22 cellular contexts compared by ENCODE assay signal in the genomic region with DNA sequence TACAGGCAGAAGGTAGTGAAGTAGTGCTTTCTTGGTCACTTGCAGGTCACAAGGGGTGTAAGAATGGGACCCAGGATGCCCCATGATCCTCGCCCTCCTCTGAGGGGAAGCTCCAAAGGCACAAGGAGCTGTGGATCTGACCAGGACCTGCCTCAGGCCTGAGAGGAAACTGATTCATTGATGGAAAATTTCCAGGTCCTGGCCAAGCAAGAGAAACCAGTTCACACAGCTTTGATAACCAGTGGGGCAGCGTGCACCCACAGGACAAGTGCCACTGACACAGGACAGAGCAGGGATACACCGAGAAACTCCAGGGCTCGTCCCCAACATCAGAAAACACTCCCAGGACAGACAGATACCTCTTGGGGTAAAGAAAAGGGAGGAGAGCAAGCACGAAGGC.
DNase-seq lines count a peak whose midpoint lies in the region; ATAC-seq and TF ChIP-seq lines count a peak whose summit lies in the region.
"Had no signal": no experiment of that assay in that cellular context is flagged by ENCODE, and none has a peak within 500 bp of the region (broad histone marks: within the 10 kb centered on the region; RNA-seq: fewer than 3 reads in every experiment).

No MANE protein-coding gene starts in this region.

- H3K4me2 ChIP-seq in GM23338 = no peak overlapping the region

- no peaks in the 10 kb centered on the region for H3F3A ChIP-seq in GM23338 (replicated peaks; ENCODE audit: low read depth)

- peaks cover 13% of the 10 kb centered on the region for H3K4me1 Mint-ChIP-seq in GM23338
- H3K4me1 Mint-ChIP-seq: T-helper 17 cell had no signal

- no peak overlapping the region for H3K4me3 Mint-ChIP-seq in GM23338
- H3K4me3 Mint-ChIP-seq: CD14-positive monocyte, T-helper 17 cell had no signal

- CTCF ChIA-PET in RWPE1 (lab: Yijun Ruan, JAX) = interaction anchor here (0.6 kb wide), 3 partner anchors 34 to 1027 kb away, joined by 3 to 5 read pairs (median 3); no protein-coding TSS in a partner anchor

- POLR2A ChIA-PET in RWPE1 (lab: Yijun Ruan, JAX; ENCODE audit: low non-redundant PET) = no interaction called here

- no peaks in the 10 kb centered on the region for H3K9me2 ChIP-seq in GM23338 (ENCODE audit: insufficient read depth)

- peaks cover 4% of the 10 kb centered on the region; the same call in 1 of the 2 replicates for H3K4me1 ChIP-seq in GM23338 (ENCODE audit: insufficient read depth)
- H3K4me1 ChIP-seq in stomach = no peaks in the 10 kb centered on the region
- H3K4me1 ChIP-seq: HAP-1 had no signal

- TF ChIP-seq EP300 in stomach (IDR thresholded peaks at IDR 0.05) = no peak

- no peaks in the 10 kb centered on the region for H4K20me1 ChIP-seq in GM23338 (replicated peaks; ENCODE audit: insufficient read depth)

- 40 to 83% (median 52%) methylated on average over 5 of the region's 5 CpGs for WGBS in stomach, 5 donors

- H3K9me3 ChIP-seq in stomach = no peaks in the 10 kb centered on the region
- H3K9me3 ChIP-seq: HAP-1 had no signal

- no peak for ATAC-seq in GM23338
- ATAC-seq in GM19455 (IDR thresholded peaks at IDR 0.05; ENCODE audit: unreplicated experiment) = no peak
- no peak for ATAC-seq in HG03520 (IDR thresholded peaks at IDR 0.05; ENCODE audit: unreplicated experiment)
- no peak for ATAC-seq in GM21381 (IDR thresholded peaks at IDR 0.05; ENCODE audit: unreplicated experiment)
- ATAC-seq: Panc1, Right ventricle myocardium inferior, T-helper 17 cell had no signal

- no peak for TF ChIP-seq POLR2A in stomach (IDR thresholded peaks at IDR 0.05)

- no peaks in the 10 kb centered on the region for H3K27me3 Mint-ChIP-seq in GM23338 (ENCODE audit: insufficient read depth, low read depth, poor library complexity)

- H3K4me3 ChIP-seq in GM23338 (no peak overlapping the region), stomach (no peak overlapping the region)
- H3K4me3 ChIP-seq: HAP-1 had no signal

- no peak overlapping the region for H3K27ac ChIP-seq in GM23338 (ENCODE audit: low read depth)
- no peak overlapping the region for H3K27ac ChIP-seq in RWPE1
- peak overlapping the region; percentile 47 for H3K27ac ChIP-seq in epithelial cell of prostate
- no peak overlapping the region for H3K27ac ChIP-seq in stomach

- H3K36me3 ChIP-seq in GM23338 (ENCODE audit: insufficient read depth) (no peaks in the 10 kb centered on the region), stomach (no peaks in the 10 kb centered on the region)
- H3K36me3 ChIP-seq: HAP-1 had no signal

- peak overlapping the region; percentile 52 for H2AFZ ChIP-seq in GM23338

- H3K9me3 Mint-ChIP-seq in GM23338 = no peaks in the 10 kb centered on the region

- intact Hi-C loops in stomach (cut with DNase I; ENCODE audit: low total_unique reads) = no loop called here

- DNase-seq in GM23338 (ENCODE audit: low spot score) = no peak
- DNase-seq in RWPE1 (ENCODE audit: low spot score) = peak; percentile 30
- DNase-seq in epithelial cell of prostate (ENCODE audit: low read depth, low spot score) = peak; percentile 27
- DNase-seq in stomach = peak; percentile 32
- no peak for DNase-seq in NCI-H345 treated with DMSO at 0.1 percent for 48 hours (lab: John Stamatoyannopoulos, UW; ENCODE audit: unreplicated experiment)
- DNase-seq: ACHN, AML-193, DMS 273 treated with DMSO at 0.1 percent for 48 hours, Kasumi-1, NCI-H1105 treated with DMSO at 0.1 percent for 48 hours, NCI-H1694, NCI-H2081 treated with DMSO at 0.1 percent for 48 hours, NCI-H510A treated with DMSO at 0.1 percent for 48 hours, NCI-H82, T-helper 17 cell had no signal

- H3K27ac Mint-ChIP-seq in GM23338 = no peak overlapping the region
- H3K27ac Mint-ChIP-seq: CD14-positive monocyte, T-helper 17 cell had no signal

- no peaks in the 10 kb centered on the region for H3K79me2 ChIP-seq in GM23338 (replicated peaks; ENCODE audit: insufficient read depth)

- no peak for TF ChIP-seq CTCF in GM23338 (conservative IDR thresholded peaks at IDR 0.05; ENCODE audit: low read depth in 2 of 2)
- no peak for TF ChIP-seq CTCF in RWPE1 (conservative IDR thresholded peaks at IDR 0.05; ENCODE audit: low read depth)
- no peak for TF ChIP-seq CTCF in stomach (IDR thresholded peaks at IDR 0.05)

- H3K27me3 ChIP-seq in GM23338 (ENCODE audit: insufficient read depth) (no peaks in the 10 kb centered on the region), stomach (no peaks in the 10 kb centered on the region)

- no peaks in the 10 kb centered on the region for H3K36me3 Mint-ChIP-seq in GM23338 (ENCODE audit: low read depth)

TF ChIP-seq in GM23338, 12 proteins besides CTCF, POLR2A, EP300 and RAD21 (continues in another document):
- TF ChIP-seq ZNF114 (CRISPR knock-in tag; IDR thresholded peaks at IDR 0.05) (no peak), POLR2AphosphoS5 (IDR thresholded peaks at IDR 0.05; ENCODE audit: low read depth) (no peak), CREB1 (CRISPR knock-in tag; IDR thresholded peaks at IDR 0.05; ENCODE audit: low read depth) (no peak), NANOG (IDR thresholded peaks at IDR 0.05; ENCODE audit: borderline replicate concordance) (no peak), EZH2phosphoT487 (IDR thresholded peaks at IDR 0.05; ENCODE audit: unreplicated experiment) (no peak), ZNF331 (CRISPR knock-in tag; IDR thresholded peaks at IDR 0.05; ENCODE audit: low read depth) (no peak), STAT1 (IDR thresholded peaks at IDR 0.05; ENCODE audit: unreplicated experiment) (no peak), JUNB (IDR thresholded peaks at IDR 0.05; ENCODE audit: unreplicated experiment) (no peak)
- TF ChIP-seq, protein P1, sequence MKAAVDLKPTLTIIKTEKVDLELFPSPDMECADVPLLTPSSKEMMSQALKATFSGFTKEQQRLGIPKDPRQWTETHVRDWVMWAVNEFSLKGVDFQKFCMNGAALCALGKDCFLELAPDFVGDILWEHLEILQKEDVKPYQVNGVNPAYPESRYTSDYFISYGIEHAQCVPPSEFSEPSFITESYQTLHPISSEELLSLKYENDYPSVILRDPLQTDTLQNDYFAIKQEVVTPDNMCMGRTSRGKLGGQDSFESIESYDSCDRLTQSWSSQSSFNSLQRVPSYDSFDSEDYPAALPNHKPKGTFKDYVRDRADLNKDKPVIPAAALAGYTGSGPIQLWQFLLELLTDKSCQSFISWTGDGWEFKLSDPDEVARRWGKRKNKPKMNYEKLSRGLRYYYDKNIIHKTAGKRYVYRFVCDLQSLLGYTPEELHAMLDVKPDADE (IDR thresholded peaks at IDR 0.05) = no peak
- TF ChIP-seq, protein P2, sequence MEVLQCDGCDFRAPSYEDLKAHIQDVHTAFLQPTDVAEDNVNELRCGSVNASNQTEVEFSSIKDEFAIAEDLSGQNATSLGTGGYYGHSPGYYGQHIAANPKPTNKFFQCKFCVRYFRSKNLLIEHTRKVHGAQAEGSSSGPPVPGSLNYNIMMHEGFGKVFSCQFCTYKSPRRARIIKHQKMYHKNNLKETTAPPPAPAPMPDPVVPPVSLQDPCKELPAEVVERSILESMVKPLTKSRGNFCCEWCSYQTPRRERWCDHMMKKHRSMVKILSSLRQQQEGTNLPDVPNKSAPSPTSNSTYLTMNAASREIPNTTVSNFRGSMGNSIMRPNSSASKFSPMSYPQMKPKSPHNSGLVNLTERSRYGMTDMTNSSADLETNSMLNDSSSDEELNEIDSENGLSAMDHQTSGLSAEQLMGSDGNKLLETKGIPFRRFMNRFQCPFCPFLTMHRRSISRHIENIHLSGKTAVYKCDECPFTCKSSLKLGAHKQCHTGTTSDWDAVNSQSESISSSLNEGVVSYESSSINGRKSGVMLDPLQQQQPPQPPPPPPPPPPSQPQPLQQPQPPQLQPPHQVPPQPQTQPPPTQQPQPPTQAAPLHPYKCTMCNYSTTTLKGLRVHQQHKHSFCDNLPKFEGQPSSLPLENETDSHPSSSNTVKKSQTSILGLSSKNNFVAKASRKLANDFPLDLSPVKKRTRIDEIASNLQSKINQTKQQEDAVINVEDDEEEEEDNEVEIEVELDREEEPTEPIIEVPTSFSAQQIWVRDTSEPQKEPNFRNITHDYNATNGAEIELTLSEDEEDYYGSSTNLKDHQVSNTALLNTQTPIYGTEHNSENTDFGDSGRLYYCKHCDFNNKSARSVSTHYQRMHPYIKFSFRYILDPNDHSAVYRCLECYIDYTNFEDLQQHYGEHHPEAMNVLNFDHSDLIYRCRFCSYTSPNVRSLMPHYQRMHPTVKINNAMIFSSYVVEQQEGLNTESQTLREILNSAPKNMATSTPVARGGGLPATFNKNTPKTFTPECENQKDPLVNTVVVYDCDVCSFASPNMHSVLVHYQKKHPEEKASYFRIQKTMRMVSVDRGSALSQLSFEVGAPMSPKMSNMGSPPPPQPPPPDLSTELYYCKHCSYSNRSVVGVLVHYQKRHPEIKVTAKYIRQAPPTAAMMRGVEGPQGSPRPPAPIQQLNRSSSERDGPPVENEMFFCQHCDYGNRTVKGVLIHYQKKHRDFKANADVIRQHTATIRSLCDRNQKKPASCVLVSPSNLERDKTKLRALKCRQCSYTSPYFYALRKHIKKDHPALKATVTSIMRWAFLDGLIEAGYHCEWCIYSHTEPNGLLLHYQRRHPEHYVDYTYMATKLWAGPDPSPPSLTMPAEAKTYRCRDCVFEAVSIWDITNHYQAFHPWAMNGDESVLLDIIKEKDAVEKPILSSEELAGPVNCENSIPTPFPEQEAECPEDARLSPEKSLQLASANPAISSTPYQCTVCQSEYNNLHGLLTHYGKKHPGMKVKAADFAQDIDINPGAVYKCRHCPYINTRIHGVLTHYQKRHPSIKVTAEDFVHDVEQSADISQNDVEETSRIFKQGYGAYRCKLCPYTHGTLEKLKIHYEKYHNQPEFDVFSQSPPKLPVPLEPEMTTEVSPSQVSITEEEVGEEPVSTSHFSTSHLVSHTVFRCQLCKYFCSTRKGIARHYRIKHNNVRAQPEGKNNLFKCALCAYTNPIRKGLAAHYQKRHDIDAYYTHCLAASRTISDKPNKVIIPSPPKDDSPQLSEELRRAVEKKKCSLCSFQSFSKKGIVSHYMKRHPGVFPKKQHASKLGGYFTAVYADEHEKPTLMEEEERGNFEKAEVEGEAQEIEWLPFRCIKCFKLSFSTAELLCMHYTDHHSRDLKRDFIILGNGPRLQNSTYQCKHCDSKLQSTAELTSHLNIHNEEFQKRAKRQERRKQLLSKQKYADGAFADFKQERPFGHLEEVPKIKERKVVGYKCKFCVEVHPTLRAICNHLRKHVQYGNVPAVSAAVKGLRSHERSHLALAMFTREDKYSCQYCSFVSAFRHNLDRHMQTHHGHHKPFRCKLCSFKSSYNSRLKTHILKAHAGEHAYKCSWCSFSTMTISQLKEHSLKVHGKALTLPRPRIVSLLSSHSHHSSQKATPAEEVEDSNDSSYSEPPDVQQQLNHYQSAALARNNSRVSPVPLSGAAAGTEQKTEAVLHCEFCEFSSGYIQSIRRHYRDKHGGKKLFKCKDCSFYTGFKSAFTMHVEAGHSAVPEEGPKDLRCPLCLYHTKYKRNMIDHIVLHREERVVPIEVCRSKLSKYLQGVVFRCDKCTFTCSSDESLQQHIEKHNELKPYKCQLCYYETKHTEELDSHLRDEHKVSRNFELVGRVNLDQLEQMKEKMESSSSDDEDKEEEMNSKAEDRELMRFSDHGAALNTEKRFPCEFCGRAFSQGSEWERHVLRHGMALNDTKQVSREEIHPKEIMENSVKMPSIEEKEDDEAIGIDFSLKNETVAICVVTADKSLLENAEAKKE (CRISPR knock-in tag; IDR thresholded peaks at IDR 0.05) = no peak

Comparison
In these comparisons a context has a peak if more than half of its experiments do, and no peak if none do; other contexts are left out.
1. DNase-seq: peak in RWPE1 (single experiment), epithelial cell of prostate (single experiment) and stomach (single experiment); none in GM23338 (single experiment) and NCI-H345 treated with DMSO at 0.1 percent for 48 hours (single experiment).